17 cellular contexts compared by ENCODE assay signal in the genomic region with DNA sequence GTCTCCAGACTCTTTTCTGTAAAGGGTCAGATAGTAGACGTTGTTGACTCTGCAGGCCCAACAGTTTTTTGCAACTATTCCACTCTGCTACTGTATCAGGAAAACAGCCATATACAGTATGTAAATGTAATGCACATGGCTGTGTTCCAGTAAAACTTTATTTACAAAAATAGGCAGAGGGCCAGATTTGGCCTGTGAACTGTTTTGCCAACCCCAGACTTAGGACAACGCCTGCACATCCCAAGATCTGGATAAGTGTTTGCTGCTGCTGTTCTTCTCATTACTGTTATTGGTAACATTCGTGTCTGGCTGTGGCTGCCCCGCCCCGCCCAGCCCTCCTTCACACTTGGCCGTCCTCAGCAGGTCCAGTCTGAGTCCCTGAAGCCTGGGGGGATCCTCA.
DNase-seq lines count a peak whose midpoint lies in the region; ATAC-seq, FAIRE-seq and TF ChIP-seq lines count a peak whose summit lies in the region.
"Had no signal": no experiment of that assay in that cellular context is flagged by ENCODE, and none has a peak within 500 bp of the region (broad histone marks: within the 10 kb centered on the region; RNA-seq: fewer than 3 reads in every experiment).

No MANE protein-coding gene starts in this region.

- no peak overlapping the region for H3K9ac ChIP-seq in K562 (ENCODE audit: insufficient read depth in 1 of 2, low read depth in 2 of 2, low read length in 2 of 2)

- TF ChIP-seq RAD21 in K562 (CRISPR knock-in tag; conservative IDR thresholded peaks at IDR 0.05 in 1 of 2, IDR thresholded peaks at IDR 0.05 in 1 of 2), result no peak

- H4K20me1 ChIP-seq in K562 (replicated peaks; ENCODE audit: control insufficient read depth, insufficient read depth, low read length), result no peaks in the 10 kb centered on the region; the same call in 1 of the 2 replicates

- H3K4me1 ChIP-seq in K562 (replicated peaks in 1 of 2; ENCODE audit: control insufficient read depth in 2 of 2, insufficient read depth in 2 of 2, low read length in 2 of 2) (peaks cover 4 to 12% of the 10 kb centered on the region in 2 experiments; a peak in 4 of 5 replicates), gastroesophageal sphincter (peaks cover 12 to 100% (median 51%) of the 10 kb centered on the region in 3 donors), stomach (peaks cover 8 to 70% (median 40%) of the 10 kb centered on the region in 4 donors)

- no peaks in the 10 kb centered on the region for H3K79me2 ChIP-seq in K562 (ENCODE audit: control insufficient read depth, insufficient read depth, low read length)

- DNase-seq in LNCaP clone FGC (ENCODE audit: low read depth) (peak; percentile 56), K562 (ENCODE audit: extremely low read depth in 1 of 4, low spot score in 3 of 4) (no peak), stomach (no peak), NCI-H69 (lab: John Stamatoyannopoulos, UW) (no peak), KBM-7 (no peak), DMS153 treated with DMSO at 0.1 percent for 48 hours (lab: John Stamatoyannopoulos, UW; ENCODE audit: unreplicated experiment) (no peak)
- DNase-seq: ACHN, AML-193, COR-L47, DMS79, H7, Kasumi-1, NCI-H1105 treated with DMSO at 0.1 percent for 48 hours, NCI-H1694 treated with DMSO at 0.1 percent for 48 hours, NCI-H748 treated with DMSO at 0.1 percent for 48 hours had no signal

- 23% methylated on average over 3 of the region's 6 CpGs for WGBS in K562 (ENCODE audit: insufficient coverage, low coverage, missing lambda C conversion rate)
- 42 to 50% methylated on average over 3 to 5 of the region's 6 CpGs for WGBS in gastroesophageal sphincter (ENCODE audit: low coverage in 1 of 2), 2 donors
- WGBS in stomach, 5 donors, result 73 to 88% (median 83%) methylated on average over 6 of the region's 6 CpGs

- TF ChIP-seq POLR2A in K562 (conservative IDR thresholded peaks at IDR 0.05), result no peak
- no peak for TF ChIP-seq POLR2A in gastroesophageal sphincter (IDR thresholded peaks at IDR 0.05)
- no peak for TF ChIP-seq POLR2A in stomach (IDR thresholded peaks at IDR 0.05)

- H3K27me3 ChIP-seq in K562 (ENCODE audit: control insufficient read depth in 2 of 2, insufficient read depth in 2 of 2, low read length in 2 of 2) (no peaks in the 10 kb centered on the region), gastroesophageal sphincter (no peaks in the 10 kb centered on the region), stomach (no peaks in the 10 kb centered on the region)

- in situ Hi-C loops in K562 (cut with MboI) (no loop called here), KBM-7 (cut with MboI; ENCODE audit: low pct_unique_long_range_greater_than_20kb, low sequenced_read_pairs) (no loop called here)

- H3K9me3 ChIP-seq in K562 (replicated peaks; ENCODE audit: control insufficient read depth, insufficient read depth, low read depth, low read length) (no peaks in the 10 kb centered on the region), gastroesophageal sphincter (no peaks in the 10 kb centered on the region), stomach (no peaks in the 10 kb centered on the region)

- H3K4me3 ChIP-seq in LNCaP clone FGC (ENCODE audit: low read depth, low read length) (no peak overlapping the region), K562 (no peak overlapping the region), gastroesophageal sphincter (no peak overlapping the region), stomach (no peak overlapping the region)

- no peak for TF ChIP-seq EP300 in K562 (IDR thresholded peaks at IDR 0.05; ENCODE audit: low read length)
- TF ChIP-seq EP300 in gastroesophageal sphincter (IDR thresholded peaks at IDR 0.05), result no peak
- TF ChIP-seq EP300 in stomach (IDR thresholded peaks at IDR 0.05), result no peak

- CTCF ChIA-PET in K562 (lab: Yijun Ruan, JAX; ENCODE audit: low intra/inter-chr PET ratio), result no interaction called here

- POLR2A ChIA-PET in K562 (lab: Yijun Ruan, JAX), result no interaction called here

- intact Hi-C loops in K562 (cut with micrococcal nuclease) (no loop called here), stomach (cut with DNase I; ENCODE audit: low total_unique reads) (no loop called here)

- ATAC-seq in K562 (no peak), gastroesophageal sphincter (no peak)
- ATAC-seq: Panc1 had no signal

- no peak overlapping the region for H2AFZ ChIP-seq in K562 (ENCODE audit: low read depth, low read length)

- no TSS peak for BruUV-seq in K562 (replicated peaks; lab: Mats Ljungman, UMichigan)

- H3K36me3 ChIP-seq in K562 (ENCODE audit: control insufficient read depth, insufficient read depth, low read length), result peaks cover 17% of the 10 kb centered on the region; the same call in 1 of the 3 replicates
- H3K36me3 ChIP-seq in gastroesophageal sphincter, result peaks cover 0 to 43% of the 10 kb centered on the region in 2 donors
- H3K36me3 ChIP-seq in stomach, result peaks cover 11 to 73% (median 60%) of the 10 kb centered on the region in 4 donors

- no peak for FAIRE-seq in K562 (lab: Jason Lieb, UNC)

- no peak overlapping the region for H3K4me2 ChIP-seq in K562 (ENCODE audit: insufficient read depth, low read length)

- TF ChIP-seq CTCF in LNCaP clone FGC (IDR thresholded peaks at IDR 0.05; ENCODE audit: control insufficient read depth, extremely low read depth, insufficient read depth) (no peak), K562 (IDR thresholded peaks at IDR 0.05 in 2 of 3, conservative IDR thresholded peaks at IDR 0.05 in 1 of 3; ENCODE audit: insufficient read depth in 2 of 3, low read depth in 1 of 3, low read length in 3 of 3) (no peak), gastroesophageal sphincter (IDR thresholded peaks at IDR 0.05) (no peak), stomach (IDR thresholded peaks at IDR 0.05) (no peak)

- H3K9me1 ChIP-seq in K562 (ENCODE audit: control insufficient read depth, insufficient read depth, low read length), result no peaks in the 10 kb centered on the region

- H3K27ac ChIP-seq in K562 (ENCODE audit: extremely low read depth, low read depth, low read length) (no peak overlapping the region), gastroesophageal sphincter (peak overlapping the region; percentile 83 to 97 (median 94)), stomach (peak overlapping the region in 3 of 5 donors; percentile 5 to 87 (median 75))

TF ChIP-seq in K562, 482 proteins besides CTCF, POLR2A, EP300 and RAD21 (continues in another document):
- TF ChIP-seq, protein P1, sequence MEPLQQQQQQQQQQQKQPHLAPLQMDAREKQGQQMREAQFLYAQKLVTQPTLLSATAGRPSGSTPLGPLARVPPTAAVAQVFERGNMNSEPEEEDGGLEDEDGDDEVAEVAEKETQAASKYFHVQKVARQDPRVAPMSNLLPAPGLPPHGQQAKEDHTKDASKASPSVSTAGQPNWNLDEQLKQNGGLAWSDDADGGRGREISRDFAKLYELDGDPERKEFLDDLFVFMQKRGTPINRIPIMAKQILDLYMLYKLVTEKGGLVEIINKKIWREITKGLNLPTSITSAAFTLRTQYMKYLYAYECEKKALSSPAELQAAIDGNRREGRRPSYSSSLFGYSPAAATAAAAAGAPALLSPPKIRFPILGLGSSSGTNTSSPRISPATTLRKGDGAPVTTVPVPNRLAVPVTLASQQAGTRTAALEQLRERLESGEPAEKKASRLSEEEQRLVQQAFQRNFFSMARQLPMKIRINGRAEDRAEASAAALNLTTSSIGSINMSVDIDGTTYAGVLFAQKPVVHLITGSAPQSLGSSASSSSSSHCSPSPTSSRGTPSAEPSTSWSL (CRISPR knock-in tag; IDR thresholded peaks at IDR 0.05; ENCODE audit: borderline replicate concordance), result no peak
- peak; percentile 41; the same call in 1 of the 2 replicates for TF ChIP-seq NFIC (IDR thresholded peaks at IDR 0.05)
